Comparison of ENCODE assay signal across 16 cellular contexts in the genomic region with DNA sequence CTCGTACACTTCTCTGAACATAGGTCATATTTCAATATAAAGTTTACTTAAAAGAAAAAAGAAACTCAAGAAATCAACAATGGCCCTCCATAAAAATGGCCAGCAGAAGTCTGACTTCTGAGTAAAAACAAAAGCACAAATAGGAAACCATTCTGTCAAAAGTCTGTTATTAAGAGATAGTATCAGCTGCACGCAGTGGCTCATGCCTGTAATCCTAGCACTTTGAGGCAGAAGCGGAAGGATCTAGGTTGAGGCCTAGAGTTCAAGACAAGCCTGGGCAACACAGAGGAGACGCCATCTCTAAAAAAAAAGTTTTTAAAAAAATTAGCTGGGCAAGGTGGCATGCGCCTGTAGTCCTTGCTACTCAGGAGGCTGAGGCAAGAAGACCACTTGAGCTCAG.
A peak's percentile ranks its signal among the peaks of the same experiment; 100 is the strongest.
DNase-seq lines count a peak whose midpoint lies in the region; ATAC-seq and TF ChIP-seq lines count a peak whose summit lies in the region.
"Had no signal": no experiment of that assay in that cellular context is flagged by ENCODE, and none has a peak within 500 bp of the region (broad histone marks: within the 10 kb centered on the region; RNA-seq: fewer than 3 reads in every experiment).

No MANE protein-coding gene starts in this region.

- H3K79me1 ChIP-seq in trophoblast cell (ENCODE audit: low read length), result no peaks in the 10 kb centered on the region

- no peak overlapping the region for H3K9ac ChIP-seq in trophoblast cell (ENCODE audit: low read length)

- H3K27ac ChIP-seq in trophoblast cell (ENCODE audit: low read depth, low read length) (no peak overlapping the region), upper lobe of right lung (no peak overlapping the region)
- H3K27ac ChIP-seq: HL-60, PC-9 had no signal

- H4K12ac ChIP-seq in trophoblast cell (ENCODE audit: low read depth, low read length), result no peak overlapping the region

- no peak overlapping the region for H3K4me2 ChIP-seq in trophoblast cell (ENCODE audit: low read length)
- H3K4me2 ChIP-seq: PC-9 had no signal

- H3K4me3 Mint-ChIP-seq in stimulated activated naive CD8-positive, alpha-beta T cell treated with anti-CD3 and anti-CD28 coated beads, Interleukin-15, Interleukin-2, amounts not matched to agents 100 ng/mL and 50 ng/mL, for 24 hours, result no peak overlapping the region
- H3K4me3 Mint-ChIP-seq in activated naive CD8-positive, alpha-beta T cell, result no peak overlapping the region
- no peak overlapping the region for H3K4me3 Mint-ChIP-seq in HFFc6
- H3K4me3 Mint-ChIP-seq: CD14-positive monocyte had no signal

- H3K4me3 ChIP-seq in trophoblast cell (ENCODE audit: low read depth, low read length) (no peak overlapping the region), upper lobe of right lung (no peak overlapping the region)
- H3K4me3 ChIP-seq: PC-9 had no signal

- peaks cover 6 to 17% of the 10 kb centered on the region in 2 experiments for H3K36me3 ChIP-seq in trophoblast cell (ENCODE audit: control insufficient read depth in 1 of 2, insufficient read depth in 2 of 2, low read length in 2 of 2)
- peaks cover 29% of the 10 kb centered on the region for H3K36me3 ChIP-seq in upper lobe of right lung

- H2BK12ac ChIP-seq in trophoblast cell (ENCODE audit: low read length), result peak overlapping the region; percentile 22

- no peak overlapping the region for H3K14ac ChIP-seq in trophoblast cell (ENCODE audit: low read length)

- no peak overlapping the region for H3K18ac ChIP-seq in trophoblast cell (ENCODE audit: low read length)

- H3K9me3 ChIP-seq in trophoblast cell (ENCODE audit: insufficient read depth, low read depth, low read length) (no peaks in the 10 kb centered on the region), upper lobe of right lung (no peaks in the 10 kb centered on the region)

- WGBS in trophoblast cell (ENCODE audit: extremely low coverage, insufficient coverage, insufficient read length), result no CpG with 5 or more reads among the region's 5 CpGs

- peaks cover 86% of the 10 kb centered on the region for H3K36me3 Mint-ChIP-seq in stimulated activated naive CD8-positive, alpha-beta T cell treated with anti-CD3 and anti-CD28 coated beads, Interleukin-15, Interleukin-2, amounts not matched to agents 100 ng/mL and 50 ng/mL, for 24 hours (ENCODE audit: low read depth)
- peaks cover 13% of the 10 kb centered on the region for H3K36me3 Mint-ChIP-seq in activated naive CD8-positive, alpha-beta T cell
- peaks cover 39% of the 10 kb centered on the region for H3K36me3 Mint-ChIP-seq in HFFc6 (ENCODE audit: low read depth)

- no peak overlapping the region for H2AK5ac ChIP-seq in trophoblast cell (ENCODE audit: low read length)

- peaks cover 48% of the 10 kb centered on the region for H3K4me1 Mint-ChIP-seq in stimulated activated naive CD8-positive, alpha-beta T cell treated with anti-CD3 and anti-CD28 coated beads, Interleukin-15, Interleukin-2, amounts not matched to agents 100 ng/mL and 50 ng/mL, for 24 hours (ENCODE audit: low read depth)
- peaks cover 62% of the 10 kb centered on the region for H3K4me1 Mint-ChIP-seq in activated naive CD8-positive, alpha-beta T cell (ENCODE audit: low read depth)
- peaks cover 32% of the 10 kb centered on the region for H3K4me1 Mint-ChIP-seq in HFFc6 (ENCODE audit: low read depth)

- DNase-seq in stimulated activated naive CD8-positive, alpha-beta T cell treated with anti-CD3 and anti-CD28 coated beads, Interleukin-15, Interleukin-2, amounts not matched to agents 100 U/mL and 50 U/mL, for 24 hours, result no peak
- no peak for DNase-seq in trophoblast cell
- DNase-seq in upper lobe of right lung, result no peak
- no peak for DNase-seq in HFFc6
- DNase-seq in amygdala (lab: John Stamatoyannopoulos, UW), result no peak
- DNase-seq: Calu3, DMS79, KG1, NCI-H1092, NCI-H1694 treated with DMSO at 0.1 percent for 48 hours, NCI-H446, PC-9 had no signal

- H3K79me2 ChIP-seq in trophoblast cell (ENCODE audit: control insufficient read depth, insufficient read depth, low read length, poor library complexity), result peaks cover 10% of the 10 kb centered on the region

- H3K9me3 Mint-ChIP-seq in stimulated activated naive CD8-positive, alpha-beta T cell treated with anti-CD3 and anti-CD28 coated beads, Interleukin-15, Interleukin-2, amounts not matched to agents 100 ng/mL and 50 ng/mL, for 24 hours, result no peaks in the 10 kb centered on the region
- H3K9me3 Mint-ChIP-seq in activated naive CD8-positive, alpha-beta T cell (ENCODE audit: low read depth), result no peaks in the 10 kb centered on the region
- no peaks in the 10 kb centered on the region for H3K9me3 Mint-ChIP-seq in HFFc6
- H3K9me3 Mint-ChIP-seq: CD14-positive monocyte had no signal

- TF ChIP-seq CTCF in upper lobe of right lung (IDR thresholded peaks at IDR 0.05), result no peak
- no peak for TF ChIP-seq CTCF in HFFc6 (IDR thresholded peaks at IDR 0.05)

- no peak overlapping the region for H3K23ac ChIP-seq in trophoblast cell (ENCODE audit: low read length)

- peak overlapping the region; percentile 40 for H3K27ac Mint-ChIP-seq in stimulated activated naive CD8-positive, alpha-beta T cell treated with anti-CD3 and anti-CD28 coated beads, Interleukin-15, Interleukin-2, amounts not matched to agents 100 ng/mL and 50 ng/mL, for 24 hours
- H3K27ac Mint-ChIP-seq in activated naive CD8-positive, alpha-beta T cell, result peak overlapping the region; percentile 34
- H3K27ac Mint-ChIP-seq in HFFc6, result no peak overlapping the region; the same call in 1 of the 2 replicates

- H2AFZ ChIP-seq in trophoblast cell (ENCODE audit: insufficient read depth, low read length, poor library complexity), result no peak overlapping the region
- H2AFZ ChIP-seq: PC-9 had no signal

- no peak overlapping the region for H4K91ac ChIP-seq in trophoblast cell (ENCODE audit: low read depth, low read length)

- H3K27me3 Mint-ChIP-seq in stimulated activated naive CD8-positive, alpha-beta T cell treated with anti-CD3 and anti-CD28 coated beads, Interleukin-15, Interleukin-2, amounts not matched to agents 100 ng/mL and 50 ng/mL, for 24 hours, result no peaks in the 10 kb centered on the region
- no peaks in the 10 kb centered on the region for H3K27me3 Mint-ChIP-seq in activated naive CD8-positive, alpha-beta T cell
- no peaks in the 10 kb centered on the region for H3K27me3 Mint-ChIP-seq in HFFc6 (ENCODE audit: insufficient read depth)

- H2BK5ac ChIP-seq in trophoblast cell (ENCODE audit: low read depth, low read length, poor library complexity), result peak overlapping the region; percentile 49

- H3K27me3 ChIP-seq in trophoblast cell (ENCODE audit: insufficient read depth, low read length) (no peaks in the 10 kb centered on the region), upper lobe of right lung (no peaks in the 10 kb centered on the region)

- no peak overlapping the region for H3K4ac ChIP-seq in trophoblast cell (ENCODE audit: low read depth, low read length)

- ATAC-seq in stimulated activated naive CD8-positive, alpha-beta T cell treated with anti-CD3 and anti-CD28 coated beads, Interleukin-15, Interleukin-2, amounts not matched to agents 100 U/mL and 50 U/mL, for 24 hours, result no peak
- ATAC-seq in upper lobe of right lung, result no peak

- intact Hi-C loops in upper lobe of right lung (cut with DNase I), result no loop called here

- no peak overlapping the region for H4K8ac ChIP-seq in trophoblast cell (ENCODE audit: low read depth, low read length)

- H3K4me1 ChIP-seq in trophoblast cell (ENCODE audit: control insufficient read depth in 1 of 2, insufficient read depth in 2 of 2, low read length in 2 of 2), result peaks cover 6 to 10% of the 10 kb centered on the region in 2 experiments
- peaks cover 6% of the 10 kb centered on the region for H3K4me1 ChIP-seq in upper lobe of right lung

- no peak overlapping the region for H2BK120ac ChIP-seq in trophoblast cell (ENCODE audit: insufficient read depth, low read length, poor library complexity)
